ENCODE assay signal across 17 cellular contexts in genomic region chr1:13757693-13758092, GRCh38. TPM values are rescaled to one million over a fixed set of nuclear protein-coding genes. Genes with fewer than 3 reads are reported as not detected.
DNase-seq lines count a peak whose midpoint lies in the region; ATAC-seq, FAIRE-seq and TF ChIP-seq lines count a peak whose summit lies in the region.
"Had no signal": no experiment of that assay in that cellular context is flagged by ENCODE, and none has a peak within 500 bp of the region (broad histone marks: within the 10 kb centered on the region; RNA-seq: fewer than 3 reads in every experiment).

No MANE protein-coding gene starts in this region.

- WGBS in A549 (ENCODE audit: missing lambda C conversion rate), result 87% methylated on average over 2 of the region's 2 CpGs
- 91 to 95% methylated on average over 2 of the region's 2 CpGs for WGBS in aorta, 2 donors

- ATAC-seq in A549 (no peak), aorta (ENCODE audit: low FRiP score) (no peak), HG02981 (IDR thresholded peaks at IDR 0.05; ENCODE audit: unreplicated experiment) (no peak), GM19452 (IDR thresholded peaks at IDR 0.05; ENCODE audit: unreplicated experiment) (no peak)
- ATAC-seq in central memory CD8-positive, alpha-beta T cell (replicated peaks; ENCODE audit: extremely low read depth, poor library complexity, severe bottlenecking), result no peak

- H3K27ac Mint-ChIP-seq in IgD-negative memory B cell (peak overlapping the region in 2 of 3 donors; percentile 16 to 18), mesothelial cell of epicardium (peak overlapping the region; percentile 83)
- H3K27ac Mint-ChIP-seq in central memory CD8-positive, alpha-beta T cell (ENCODE audit: low read depth), result no peak overlapping the region

- TF ChIP-seq POLR2A in A549 (IDR thresholded peaks at IDR 0.05; ENCODE audit: low read length), result no peak

- intact Hi-C loops in aorta (cut with DNase I), result no loop called here

- H3K4me1 Mint-ChIP-seq in IgD-negative memory B cell (peaks cover 64 to 78% (median 71%) of the 10 kb centered on the region in 3 donors), mesothelial cell of epicardium (peaks cover 59% of the 10 kb centered on the region)
- H3K4me1 Mint-ChIP-seq in central memory CD8-positive, alpha-beta T cell, result peaks cover 78% of the 10 kb centered on the region

- no peaks in the 10 kb centered on the region for H3K36me3 ChIP-seq in aorta (ENCODE audit: control insufficient read depth in 1 of 2, insufficient read depth in 2 of 2, low read length in 1 of 2)
- H3K36me3 ChIP-seq: adrenal gland had no signal

- no peak for TF ChIP-seq EP300 in A549 (IDR thresholded peaks at IDR 0.05)

- H3K9me3 Mint-ChIP-seq in IgD-negative memory B cell (no peaks in the 10 kb centered on the region), mesothelial cell of epicardium (no peaks in the 10 kb centered on the region)
- H3K9me3 Mint-ChIP-seq in central memory CD8-positive, alpha-beta T cell, result no peaks in the 10 kb centered on the region

- H3K4me3 ChIP-seq in A549 (no peak overlapping the region), aorta (ENCODE audit: low read length in 2 of 2) (no peak overlapping the region)
- H3K4me3 ChIP-seq: adrenal gland had no signal

- H3K36me3 Mint-ChIP-seq in IgD-negative memory B cell (no peaks in the 10 kb centered on the region), mesothelial cell of epicardium (peaks cover 5% of the 10 kb centered on the region)
- H3K36me3 Mint-ChIP-seq in central memory CD8-positive, alpha-beta T cell (ENCODE audit: insufficient read depth), result peaks cover 28% of the 10 kb centered on the region

- peak overlapping the region; percentile 9; the same call in 2 of the 3 replicates for H3K4me2 ChIP-seq in A549

- H3K4me3 Mint-ChIP-seq in IgD-negative memory B cell, result peak overlapping the region in 1 of 4 donors; percentile 15
- H3K4me3 Mint-ChIP-seq in central memory CD8-positive, alpha-beta T cell, result peak overlapping the region; percentile 25
- H3K4me3 Mint-ChIP-seq in mesothelial cell of epicardium, result no peak overlapping the region

- no peak for DNase-seq in A549 (ENCODE audit: low read depth in 1 of 2, low spot score in 1 of 2)
- DNase-seq in central memory CD8-positive, alpha-beta T cell (ENCODE audit: low spot score in 2 of 2), result no peak
- no peak for DNase-seq in mesothelial cell of epicardium (ENCODE audit: low spot score in 2 of 2, unreplicated experiment in 2 of 2)
- no peak for DNase-seq in NCI-H1436 treated with DMSO at 0.1 percent for 48 hours (lab: John Stamatoyannopoulos, UW)
- DNase-seq in aorta, result no peak
- DNase-seq: adrenal gland, DND-41, glutamatergic neuron, KG1, NCI-H1694, NCI-H526 treated with DMSO at 0.1 percent for 48 hours, occipital lobe, T1000 had no signal

- peaks cover 15% of the 10 kb centered on the region; the same call in 2 of the 3 replicates for H3K4me1 ChIP-seq in A549
- peaks cover 6 to 10% of the 10 kb centered on the region in 2 donors for H3K4me1 ChIP-seq in aorta (ENCODE audit: control insufficient read depth in 1 of 2, insufficient read depth in 2 of 2, low read length in 2 of 2)

- no peak for TF ChIP-seq CTCF in A549 (IDR thresholded peaks at IDR 0.05)
- no peak for TF ChIP-seq CTCF in mesothelial cell of epicardium (IDR thresholded peaks at IDR 0.05; ENCODE audit: unreplicated experiment)

- no peaks in the 10 kb centered on the region for H3K27me3 Mint-ChIP-seq in IgD-negative memory B cell
- H3K27me3 Mint-ChIP-seq in central memory CD8-positive, alpha-beta T cell, result no peaks in the 10 kb centered on the region
- no peaks in the 10 kb centered on the region for H3K27me3 Mint-ChIP-seq in mesothelial cell of epicardium (ENCODE audit: low read depth)

- H3K27me3 ChIP-seq in aorta (ENCODE audit: control insufficient read depth in 1 of 2, insufficient read depth in 2 of 2, low read length in 1 of 2), result no peaks in the 10 kb centered on the region
- H3K27me3 ChIP-seq: adrenal gland had no signal

- no peak for TF ChIP-seq RAD21 in A549 (conservative IDR thresholded peaks at IDR 0.05 in 1 of 2, IDR thresholded peaks at IDR 0.05 in 1 of 2)

- no peak overlapping the region for H3K27ac ChIP-seq in A549
- no peak overlapping the region for H3K27ac ChIP-seq in aorta (ENCODE audit: low read depth in 1 of 2, low read length in 2 of 2)
- H3K27ac ChIP-seq: adrenal gland had no signal

- FAIRE-seq in A549 (lab: Jason Lieb, UNC), result no peak
- FAIRE-seq: urothelium cell line had no signal

- H3K9me3 ChIP-seq in A549 (no peaks in the 10 kb centered on the region), aorta (ENCODE audit: control insufficient read depth, low read length) (no peaks in the 10 kb centered on the region)
- H3K9me3 ChIP-seq: adrenal gland had no signal

- POLR2A ChIA-PET in A549 (lab: Yijun Ruan, JAX), result interaction anchor here (1.2 kb wide), 1 partner anchor 8 kb away, joined by 5 read pairs; no protein-coding TSS in a partner anchor

- CTCF ChIA-PET in A549 (lab: Yijun Ruan, JAX), result no interaction called here

TF ChIP-seq in A549, 52 proteins besides CTCF, POLR2A, EP300 and RAD21:
- TF ChIP-seq HOXA7 (CRISPR knock-in tag; IDR thresholded peaks at IDR 0.05), result no peak
- no peak for TF ChIP-seq MAFK (IDR thresholded peaks at IDR 0.05; ENCODE audit: partially characterized antibody)
- no peak for TF ChIP-seq FOSL2 (IDR thresholded peaks at IDR 0.05)
- TF ChIP-seq FOSL2 (CRISPR knock-in tag; IDR thresholded peaks at IDR 0.05), result no peak
- no peak for TF ChIP-seq HDAC2 (IDR thresholded peaks at IDR 0.05)

RNA-seq across cellular contexts. Expression of gene PRDM2, which starts 57.7 kb away (rescaled TPM):
- polyA plus RNA-seq in A549 (2011; rRNA removed) (8.4 and 8.7 TPM in 2 replicates), A549 (2017; fragmentation: RNase III; extraction: RNeasy Plus Mini Kit Qiagen cat#74134 plus additional on column Dnase treatment) (7.7 to 7.9 TPM (median 7.8 TPM) in 3 replicates), IgD-negative memory B cell (50.3 TPM), aorta (10 to 100 TPM; 11.1 to 20.8 TPM)
- 4.1 TPM in 2 replicates for polyA plus RNA-seq in A549 (2012; cell fraction: cytosol; rRNA removed)
- polyA plus RNA-seq in A549 (2012; cell fraction: nucleus; rRNA removed), result 8.9 and 10.3 TPM in 2 replicates
- 12.1 and 12.4 TPM in 2 replicates for polyA minus RNA-seq in A549 (2011; rRNA and poly(A)+ RNA removed)
- total RNA-seq in mesothelial cell of epicardium (59.2 to 61.6 TPM (median 61.3 TPM) in 3 replicates), aorta (10 to 100 TPM; 55.6 to 58.7 TPM)
